Comparison of ENCODE assay signal across 19 cellular contexts in genomic region chr16:73179671-73180370, GRCh38.
A peak's percentile ranks its signal among the peaks of the same experiment; 100 is the strongest.
DNase-seq lines count a peak whose midpoint lies in the region; ATAC-seq, FAIRE-seq and TF ChIP-seq lines count a peak whose summit lies in the region.
"Had no signal": no experiment of that assay in that cellular context is flagged by ENCODE, and none has a peak within 500 bp of the region (broad histone marks: within the 10 kb centered on the region; RNA-seq: fewer than 3 reads in every experiment).

No MANE protein-coding gene starts in this region.

- no peaks in the 10 kb centered on the region for H3K36me3 ChIP-seq in GM12878 (ENCODE audit: control insufficient read depth in 2 of 2, insufficient read depth in 2 of 2, low read length in 1 of 2)
- H3K36me3 ChIP-seq in neuronal stem cell (replicated peaks in 1 of 2; ENCODE audit: control insufficient read depth in 2 of 2, insufficient read depth in 2 of 2, low read length in 2 of 2): no peaks in the 10 kb centered on the region
- no peaks in the 10 kb centered on the region for H3K36me3 ChIP-seq in Karpas-422 (ENCODE audit: insufficient read depth, low read length)

- no peak overlapping the region for H3K18ac ChIP-seq in neuronal stem cell (ENCODE audit: low read length)

- DNase-seq in DMS153 (lab: John Stamatoyannopoulos, UW): peak; percentile 82
- DNase-seq in NCI-H1417 treated with DMSO at 0.1 percent for 48 hours (lab: John Stamatoyannopoulos, UW): peak; percentile 77
- DNase-seq in GM12878 (ENCODE audit: low read depth, low spot score): no peak
- no peak for DNase-seq in neuronal stem cell (ENCODE audit: low spot score)
- no peak for DNase-seq in activated CD8-positive, alpha-beta memory T cell treated with anti-CD3 and anti-CD28 coated beads, Interleukin-2, amount 50 U/mL, for 48 hours
- DNase-seq in Karpas-422: no peak
- DNase-seq: activated CD8-positive, alpha-beta T cell treated with anti-CD3 and anti-CD28 coated beads, Interleukin-2, amount 10 ng/mL, durations not matched to agents 7 days and 5 days; amygdala; H9; IMR-90; mesendoderm; NCI-H1105 treated with DMSO at 0.1 percent for 48 hours; nucleus accumbens had no signal

- FAIRE-seq in GM12878 (lab: Jason Lieb, UNC): no peak
- FAIRE-seq: frontal cortex, TTC549 had no signal

- H3K79me2 ChIP-seq in GM12878 (ENCODE audit: control insufficient read depth, insufficient read depth, low read length) (no peaks in the 10 kb centered on the region), Karpas-422 (ENCODE audit: low read length) (no peaks in the 10 kb centered on the region)

- no peak for TF ChIP-seq POLR2A in GM12878 (IDR thresholded peaks at IDR 0.05; ENCODE audit: low read depth, low read length)

- H3K4me3 ChIP-seq in GM12878: no peak overlapping the region
- H3K4me3 ChIP-seq in neuronal stem cell (ENCODE audit: low read length in 2 of 2): no peak overlapping the region
- H3K4me3 ChIP-seq in Karpas-422 (ENCODE audit: low read length): no peak overlapping the region
- H3K4me3 ChIP-seq: smooth muscle cell had no signal

- RAD21 ChIA-PET in GM12878 (lab: Charles Lee; ENCODE audit: unreplicated experiment): no interaction called here

- H3K4me2 ChIP-seq in GM12878 (ENCODE audit: control insufficient read depth, insufficient read depth) (no peak overlapping the region), neuronal stem cell (ENCODE audit: insufficient read depth, low read length, poor library complexity, severe bottlenecking) (no peak overlapping the region), Karpas-422 (ENCODE audit: low read depth, low read length, poor library complexity, severe bottlenecking) (no peak overlapping the region)
- H3K4me2 ChIP-seq: smooth muscle cell had no signal

- no peak overlapping the region for H3K23ac ChIP-seq in neuronal stem cell (ENCODE audit: low read depth, low read length, poor library complexity)

- no peaks in the 10 kb centered on the region for H4K20me1 ChIP-seq in GM12878 (ENCODE audit: control insufficient read depth, insufficient read depth)
- no peaks in the 10 kb centered on the region for H4K20me1 ChIP-seq in Karpas-422 (ENCODE audit: insufficient read depth, low read depth, low read length)

- H3K9me3 ChIP-seq in GM12878 (replicated peaks; ENCODE audit: control insufficient read depth, insufficient read depth, low read length): no peaks in the 10 kb centered on the region
- no peaks in the 10 kb centered on the region for H3K9me3 ChIP-seq in neuronal stem cell (replicated peaks in 1 of 2; ENCODE audit: control insufficient read depth in 2 of 2, insufficient read depth in 1 of 2, low read depth in 1 of 2, low read length in 2 of 2)
- H3K9me3 ChIP-seq in Karpas-422 (ENCODE audit: low read length): no peaks in the 10 kb centered on the region

- no peak for TF ChIP-seq EP300 in GM12878 (IDR thresholded peaks at IDR 0.05; ENCODE audit: borderline replicate concordance in 1 of 2, control insufficient read depth in 1 of 2, low read depth in 2 of 2, low read length in 2 of 2)

- H4K8ac ChIP-seq in neuronal stem cell (ENCODE audit: low read depth, low read length): no peak overlapping the region

- in situ Hi-C loops in GM12878 (cut with MboI): no loop called here

- SMC1A ChIA-PET in GM12878 (lab: Charles Lee; ENCODE audit: uncharacterized antibody, unreplicated experiment): interaction anchor here (1.2 kb wide), 1 partner anchor 347 kb away, joined by 3 read pairs; no protein-coding TSS in a partner anchor

- ATAC-seq in GM12878 (peak; percentile 88), HG03442 (IDR thresholded peaks at IDR 0.05; ENCODE audit: unreplicated experiment) (no peak), GM18498 (IDR thresholded peaks at IDR 0.05; ENCODE audit: unreplicated experiment) (no peak)
- ATAC-seq: activated CD8-positive, alpha-beta T cell treated with anti-CD3 and anti-CD28 coated beads, Interleukin-2, amount 10 ng/mL, durations not matched to agents 7 days and 5 days; stimulated activated memory B cell treated with anti-CD40 and anti-IgM and Interleukin-4, amounts not matched to agents 10 μg/mL and 1 μg/mL and 100 μg/mL, for 72 hours had no signal

- H3K14ac ChIP-seq in neuronal stem cell (ENCODE audit: low read length): no peak overlapping the region

- WGBS in GM12878 (ENCODE audit: insufficient coverage, insufficient replicate concordance, low lambda C conversion rate, missing lambda C conversion rate): 20% methylated on average over 12 of the region's 12 CpGs
- no CpG with 5 or more reads among the region's 12 CpGs for WGBS in neuronal stem cell (ENCODE audit: extremely low coverage in 2 of 2, insufficient read length in 2 of 2, insufficient replicate concordance in 1 of 2), 2 donors

- H3K9me2 ChIP-seq in Karpas-422 (replicated peaks; ENCODE audit: insufficient read depth, low read length): no peaks in the 10 kb centered on the region

- TF ChIP-seq RAD21 in GM12878 (IDR thresholded peaks at IDR 0.05; ENCODE audit: insufficient read depth, low read depth, low read length): no peak

- no peak overlapping the region for H3K4ac ChIP-seq in neuronal stem cell (ENCODE audit: low read length)

- no peaks in the 10 kb centered on the region for H3K79me1 ChIP-seq in neuronal stem cell (ENCODE audit: low read depth, low read length)

- BruUV-seq in GM12878 (replicated peaks; lab: Mats Ljungman, UMichigan): no TSS peak

- no peak overlapping the region for H2BK120ac ChIP-seq in neuronal stem cell (ENCODE audit: low read depth, low read length)

- H2AFZ ChIP-seq in GM12878 (ENCODE audit: control insufficient read depth, low read depth, low read length): no peak overlapping the region
- H2AFZ ChIP-seq in neuronal stem cell (ENCODE audit: low read length): peak overlapping the region; percentile 3
- H2AFZ ChIP-seq in Karpas-422 (ENCODE audit: low read length): no peak overlapping the region

- intact Hi-C loops in GM12878 (cut with micrococcal nuclease; ENCODE audit: unreplicated experiment): no loop called here

- H3K27me3 ChIP-seq in GM12878 (replicated peaks in 1 of 2; ENCODE audit: control insufficient read depth in 2 of 2, insufficient read depth in 2 of 2, low read length in 1 of 2) (no peaks in the 10 kb centered on the region; a peak in 1 of 4 replicates), neuronal stem cell (ENCODE audit: control insufficient read depth in 3 of 3, insufficient read depth in 3 of 3, low read depth in 1 of 3, low read length in 3 of 3) (no peaks in the 10 kb centered on the region), Karpas-422 (ENCODE audit: low read length) (no peaks in the 10 kb centered on the region)

- no peak overlapping the region for H2BK15ac ChIP-seq in neuronal stem cell (ENCODE audit: low read length)

- H3K4me1 ChIP-seq in GM12878 (ENCODE audit: control insufficient read depth, insufficient read depth, low read length): no peaks in the 10 kb centered on the region
- H3K4me1 ChIP-seq in neuronal stem cell (ENCODE audit: control insufficient read depth in 2 of 2, insufficient read depth in 1 of 2, low read depth in 1 of 2, low read length in 2 of 2): peaks cover 0 to 5% of the 10 kb centered on the region in 2 donors
- H3K4me1 ChIP-seq in Karpas-422 (ENCODE audit: low read length): no peaks in the 10 kb centered on the region

- no peak overlapping the region for H2BK12ac ChIP-seq in neuronal stem cell (ENCODE audit: low read length)

- no peak overlapping the region for H2BK5ac ChIP-seq in neuronal stem cell (ENCODE audit: low read length)

- POLR2A ChIA-PET in GM12878 (lab: Charles Lee): no interaction called here

- no peak overlapping the region for H4K91ac ChIP-seq in neuronal stem cell (ENCODE audit: low read depth, low read length, poor library complexity)

- H3K27ac ChIP-seq in GM12878 (ENCODE audit: control insufficient read depth, insufficient read depth) (no peak overlapping the region), neuronal stem cell (replicated peaks; ENCODE audit: low read length) (no peak overlapping the region), Karpas-422 (ENCODE audit: low read length) (no peak overlapping the region)

- H2AK5ac ChIP-seq in neuronal stem cell (ENCODE audit: low read depth, low read length): no peak overlapping the region

- CTCF ChIA-PET in GM12878 (lab: Yijun Ruan, JAX): interaction anchor here (1.5 kb wide), 1 partner anchor 780 kb away, joined by 3 read pairs; no protein-coding TSS in a partner anchor

- no peak for TF ChIP-seq CTCF in GM12878 (IDR thresholded peaks at IDR 0.05 in 2 of 3, conservative IDR thresholded peaks at IDR 0.05 in 1 of 3; ENCODE audit: control insufficient read depth in 2 of 3, extremely low read depth in 1 of 3, insufficient read depth in 1 of 3, low read depth in 3 of 3, low read length in 3 of 3)

- H3K9ac ChIP-seq in GM12878 (ENCODE audit: control insufficient read depth, insufficient read depth, low read length) (no peak overlapping the region), neuronal stem cell (ENCODE audit: low read depth, low read length, poor library complexity) (no peak overlapping the region), Karpas-422 (ENCODE audit: low read length) (no peak overlapping the region)

TF ChIP-seq in GM12878, 131 proteins besides CTCF, POLR2A, EP300 and RAD21 (continues in another document):
- TF ChIP-seq HSF1 (IDR thresholded peaks at IDR 0.05; ENCODE audit: low read depth, low read length) (no peak), BRCA1 (IDR thresholded peaks at IDR 0.05; ENCODE audit: low read depth, low read length) (no peak), ATF7 (IDR thresholded peaks at IDR 0.05; ENCODE audit: low read depth) (no peak), SMC3 (IDR thresholded peaks at IDR 0.05; ENCODE audit: borderline replicate concordance, low read length) (no peak)

Comparison
In these comparisons a context has a peak if more than half of its experiments do, and no peak if none do; other contexts are left out.
1. DNase-seq: peak in DMS153 (single experiment) and NCI-H1417 treated with DMSO at 0.1 percent for 48 hours (single experiment); none in GM12878 (single experiment), neuronal stem cell (single experiment), activated CD8-positive, alpha-beta memory T cell treated with anti-CD3 and anti-CD28 coated beads, Interleukin-2, amount 50 U/mL, for 48 hours (single experiment) and Karpas-422 (single experiment).